Comparison of ENCODE assay signal across 8 cellular contexts in genomic region chr9:34989056-34989945, GRCh38.
A peak's percentile ranks its signal among the peaks of the same experiment; 100 is the strongest.
DNase-seq lines count a peak whose midpoint lies in the region; ATAC-seq and TF ChIP-seq lines count a peak whose summit lies in the region.

Gene DNAJB5, plus strand, starts transcription at chr9:34989745. Its CDS starts 886 bp downstream, at chr9:34990631.

- DNase-seq in NCI-H69 (lab: John Stamatoyannopoulos, UW) = peak; percentile 99
- peak; percentile 94 to 96 for DNase-seq in activated CD4-positive, alpha-beta T cell treated with anti-CD3 and anti-CD28 coated beads, Interleukin-2, amount 50 U/mL, for 24 hours (ENCODE audit: low read depth in 1 of 2, low spot score in 1 of 2)
- peak; percentile 99 for DNase-seq in dedifferentiated amniotic fluid mesenchymal stem cell (ENCODE audit: extremely low spot score)
- peak; percentile 100 for DNase-seq in left kidney (ENCODE audit: low read depth, low spot score)
- peak; percentile 98 for DNase-seq in stimulated activated CD4-positive, alpha-beta T cell treated with anti-CD3 and anti-CD28 coated beads, Interleukin-1b, Interleukin-23, amount 100 ng/mL, for 48 hours

- ATAC-seq in GM19372 (IDR thresholded peaks at IDR 0.05; ENCODE audit: low read depth, unreplicated experiment) (peak; percentile 97), HG03521 (IDR thresholded peaks at IDR 0.05; ENCODE audit: unreplicated experiment) (peak; percentile 88)

- peak within 1 kb of the TSS; percentile 70 for H3K27ac ChIP-seq in C4-2B

- TF ChIP-seq CTCF in C4-2B (conservative IDR thresholded peaks at IDR 0.05) = no peak

Comparison
In these comparisons a context has a peak if more than half of its experiments do, and no peak if none do; other contexts are left out.
1. Peak in every context shown above with its lines: DNase-seq, ATAC-seq and H3K27ac ChIP-seq.